ENCODE assay signal across 17 cellular contexts in genomic region chr7:157877298-157877840, GRCh38.
DNase-seq lines count a peak whose midpoint lies in the region; TF ChIP-seq lines count a peak whose summit lies in the region.
"Had no signal": no experiment of that assay in that cellular context is flagged by ENCODE, and none has a peak within 500 bp of the region (broad histone marks: within the 10 kb centered on the region; RNA-seq: fewer than 3 reads in every experiment).

No MANE protein-coding gene starts in this region.

- H3K36me3 Mint-ChIP-seq in chondrocyte (ENCODE audit: low read depth) (no peaks in the 10 kb centered on the region), CD14-positive monocyte (no peaks in the 10 kb centered on the region)
- H3K36me3 Mint-ChIP-seq: CD4-positive, CD25-positive, alpha-beta regulatory T cell; CD8-positive, alpha-beta memory T cell had no signal

- no peak overlapping the region for H3K4me3 ChIP-seq in BLaER1 treated with 17β-estradiol and CSF1 and Interleukin-3, amounts not matched to agents 10 nM and 100 nM
- H3K4me3 ChIP-seq in osteoblast (ENCODE audit: insufficient read depth, low read length), result no peak overlapping the region
- H3K4me3 ChIP-seq: A549, GM23338 had no signal

- peak; percentile 48 for DNase-seq in DMS79 treated with DMSO at 0.1 percent for 48 hours (lab: John Stamatoyannopoulos, UW)
- DNase-seq in chondrocyte (ENCODE audit: low spot score), result peak; percentile 63
- peak; percentile 58 for DNase-seq in osteoblast (ENCODE audit: insufficient read length, low spot score, missing footprints)
- DNase-seq in CD14-positive monocyte (ENCODE audit: low spot score), result no peak
- no peak for DNase-seq in NCI-H128 (lab: John Stamatoyannopoulos, UW; ENCODE audit: unreplicated experiment)
- DNase-seq in amygdala (lab: John Stamatoyannopoulos, UW), result no peak
- no peak for DNase-seq in activated CD4-positive, alpha-beta T cell treated with anti-CD3 and anti-CD28 coated beads, Interleukin-2, amount 50 U/mL, for 4 hours
- DNase-seq: 8988T; ACHN; CD4-positive, CD25-positive, alpha-beta regulatory T cell; CD8-positive, alpha-beta memory T cell; DMS 273 treated with DMSO at 0.1 percent for 48 hours; DND-41; H9 had no signal

- H3K27ac Mint-ChIP-seq in chondrocyte (ENCODE audit: unreplicated experiment) (no peak overlapping the region), CD14-positive monocyte (no peak overlapping the region)
- H3K27ac Mint-ChIP-seq: CD8-positive, alpha-beta memory T cell; GM23338; H9 had no signal

- peaks cover 0 to 16% (median 0%) of the 10 kb centered on the region in 11 experiments; a peak in 2 of 22 replicates for H4K20me1 ChIP-seq in BLaER1 treated with 17β-estradiol and CSF1 and Interleukin-3, amounts not matched to agents 10 nM and 100 nM
- no peaks in the 10 kb centered on the region for H4K20me1 ChIP-seq in osteoblast (ENCODE audit: insufficient read depth, low read length)

- H3K27me3 Mint-ChIP-seq in chondrocyte (ENCODE audit: low read depth), result peaks cover 4% of the 10 kb centered on the region
- H3K27me3 Mint-ChIP-seq in CD14-positive monocyte (ENCODE audit: low read depth in 3 of 3), result peaks cover 7 to 16% (median 10%) of the 10 kb centered on the region in 3 donors
- H3K27me3 Mint-ChIP-seq: CD4-positive, CD25-positive, alpha-beta regulatory T cell had no signal

- no peak for TF ChIP-seq CTCF in chondrocyte (IDR thresholded peaks at IDR 0.05)
- TF ChIP-seq CTCF in osteoblast (IDR thresholded peaks at IDR 0.05; ENCODE audit: extremely low read depth, low read depth, low read length), result no peak
- TF ChIP-seq CTCF in CD14-positive monocyte (IDR thresholded peaks at IDR 0.05), result no peak

- H3K4me1 ChIP-seq in BLaER1 treated with 17β-estradiol and CSF1 and Interleukin-3, amounts not matched to agents 10 nM and 100 nM, result peaks cover 29 to 52% (median 41%) of the 10 kb centered on the region in 10 experiments
- no peaks in the 10 kb centered on the region for H3K4me1 ChIP-seq in osteoblast (ENCODE audit: insufficient read depth, low read length)
- H3K4me1 ChIP-seq: A549 had no signal

- peaks cover 11 to 32% (median 18%) of the 10 kb centered on the region in 11 experiments for H3K9me3 ChIP-seq in BLaER1 treated with 17β-estradiol and CSF1 and Interleukin-3, amounts not matched to agents 10 nM and 100 nM (replicated peaks in 1 of 11)
- H3K9me3 ChIP-seq in osteoblast (ENCODE audit: low read depth, low read length), result no peaks in the 10 kb centered on the region

- no peak overlapping the region for H3K27ac ChIP-seq in BLaER1 treated with 17β-estradiol and CSF1 and Interleukin-3, amounts not matched to agents 10 nM and 100 nM
- H3K27ac ChIP-seq in osteoblast (ENCODE audit: low read depth, low read length), result no peak overlapping the region
- H3K27ac ChIP-seq: A549 had no signal

- H3K36me3 ChIP-seq in BLaER1 treated with 17β-estradiol and CSF1 and Interleukin-3, amounts not matched to agents 10 nM and 100 nM, result no peaks in the 10 kb centered on the region
- H3K36me3 ChIP-seq in osteoblast (ENCODE audit: insufficient read depth, low read length), result no peaks in the 10 kb centered on the region

- H2AFZ ChIP-seq in osteoblast (ENCODE audit: low read length), result no peak overlapping the region
- H2AFZ ChIP-seq: GM23338 had no signal

- intact Hi-C loops in CD14-positive monocyte (cut with micrococcal nuclease), result loop anchor here (5.0 to 10.0 kb wide), 3 partner anchors 53 to 445 kb away; no protein-coding TSS in a partner anchor

- peaks cover 0 to 16% (median 0%) of the 10 kb centered on the region in 11 experiments; a peak in 5 of 22 replicates for H3K27me3 ChIP-seq in BLaER1 treated with 17β-estradiol and CSF1 and Interleukin-3, amounts not matched to agents 10 nM and 100 nM
- no peaks in the 10 kb centered on the region for H3K27me3 ChIP-seq in osteoblast (ENCODE audit: insufficient read depth, low read length)

- no peaks in the 10 kb centered on the region for H3K4me1 Mint-ChIP-seq in chondrocyte (ENCODE audit: low read depth)
- H3K4me1 Mint-ChIP-seq in CD14-positive monocyte, result peaks cover 18% of the 10 kb centered on the region
- H3K4me1 Mint-ChIP-seq: GM23338 had no signal

- H3K79me2 ChIP-seq in osteoblast (ENCODE audit: insufficient read depth, low read length), result no peaks in the 10 kb centered on the region

- H3K4me3 Mint-ChIP-seq in chondrocyte (ENCODE audit: unreplicated experiment), result no peak overlapping the region
- H3K4me3 Mint-ChIP-seq in CD14-positive monocyte, result no peak overlapping the region
- H3K4me3 Mint-ChIP-seq: CD4-positive, CD25-positive, alpha-beta regulatory T cell; CD8-positive, alpha-beta memory T cell; GM23338; H9 had no signal

- no peak overlapping the region for H3K9ac ChIP-seq in BLaER1 treated with 17β-estradiol and CSF1 and Interleukin-3, amounts not matched to agents 10 nM and 100 nM

- peak overlapping the region; percentile 47 to 83 (median 66) for H3K4me2 ChIP-seq in BLaER1 treated with 17β-estradiol and CSF1 and Interleukin-3, amounts not matched to agents 10 nM and 100 nM
- no peak overlapping the region for H3K4me2 ChIP-seq in osteoblast (ENCODE audit: insufficient read depth, low read length)
- H3K4me2 ChIP-seq: A549, GM23338 had no signal

- H3K9me3 Mint-ChIP-seq in chondrocyte (ENCODE audit: low read depth), result peaks cover 18% of the 10 kb centered on the region
- H3K9me3 Mint-ChIP-seq in CD14-positive monocyte, result peaks cover 0 to 13% (median 2%) of the 10 kb centered on the region in 7 donors

Comparison
In these comparisons a context has a peak if more than half of its experiments do, and no peak if none do; other contexts are left out.
1. DNase-seq: peak in DMS79 treated with DMSO at 0.1 percent for 48 hours (single experiment), chondrocyte (single experiment) and osteoblast (single experiment); none in CD14-positive monocyte (single experiment), NCI-H128 (single experiment), amygdala (0 of 56) and activated CD4-positive, alpha-beta T cell treated with anti-CD3 and anti-CD28 coated beads, Interleukin-2, amount 50 U/mL, for 4 hours (0 of 2).